Comparison of ENCODE assay signal across 29 cellular contexts in genomic region chr17:75542728-75543336, GRCh38. TPM values are rescaled to one million over a fixed set of nuclear protein-coding genes. Genes with fewer than 3 reads are reported as not detected.
DNase-seq lines count a peak whose midpoint lies in the region; TF ChIP-seq lines count a peak whose summit lies in the region.
"Had no signal": no experiment of that assay in that cellular context is flagged by ENCODE, and none has a peak within 500 bp of the region (broad histone marks: within the 10 kb centered on the region; RNA-seq: fewer than 3 reads in every experiment).

No MANE protein-coding gene starts in this region.

- no peaks in the 10 kb centered on the region for H3K27me3 ChIP-seq in Peyer's patch
- no peaks in the 10 kb centered on the region for H3K27me3 ChIP-seq in muscle layer of duodenum (ENCODE audit: low read depth, low read length)
- H3K27me3 ChIP-seq in stomach, result no peaks in the 10 kb centered on the region
- H3K27me3 ChIP-seq: ascending aorta, BLaER1, cardiac muscle cell, esophagus muscularis mucosa, heart left ventricle, neutrophil, sigmoid colon had no signal

- H3K27ac ChIP-seq in Peyer's patch (peak overlapping the region in 3 of 4 donors; percentile 61 to 82 (median 78)), muscle layer of duodenum (ENCODE audit: low read length) (peak overlapping the region; percentile 51), stomach (peak overlapping the region; percentile 26 to 69 (median 55))
- H3K27ac ChIP-seq: ascending aorta, BLaER1, cardiac muscle cell, coronary artery, esophagus muscularis mucosa, heart left ventricle, neutrophil, sigmoid colon, SJSA1 had no signal

- H3K4me3 ChIP-seq in Peyer's patch, result no peak overlapping the region
- no peak overlapping the region for H3K4me3 ChIP-seq in muscle layer of duodenum (ENCODE audit: low read depth in 1 of 2, low read length in 2 of 2)
- no peak overlapping the region for H3K4me3 ChIP-seq in stomach
- H3K4me3 ChIP-seq: ascending aorta, BLaER1, cardiac muscle cell, coronary artery, esophagus muscularis mucosa, heart left ventricle, lung, sigmoid colon, SJSA1 had no signal

- TF ChIP-seq EP300 in stomach (IDR thresholded peaks at IDR 0.05), result no peak

- DNase-seq in Peyer's patch (no peak), islet precursor cell (peak; percentile 62), stomach (no peak), putamen (ENCODE audit: low spot score) (no peak), dermis blood vessel endothelial cell (no peak), mucosa of gallbladder (ENCODE audit: low spot score) (no peak), KG1 (lab: John Stamatoyannopoulos, UW) (no peak)
- DNase-seq: activated B cell treated with CpG ODN at 0.5 μM for 24 hours; activated gamma-delta T cell treated with Interleukin-2 at 50 U/mL for 16 hours; activated T-cell treated with anti-CD3 and anti-CD28 coated beads, Interleukin-2, amount 50 U/mL, for 24 hours; foreskin fibroblast; HCEC 1CT; heart left ventricle; IMR-90; NCI-H146; NCI-H345; NCI-H69; sigmoid colon; stimulated activated CD4-positive, alpha-beta T cell treated with anti-CD3 and anti-CD28 coated beads, Interleukin-4, amount 100 ng/mL, for 24 hours; substantia nigra had no signal

- peaks cover 0 to 49% (median 0%) of the 10 kb centered on the region in 4 donors for H3K4me1 ChIP-seq in Peyer's patch
- no peaks in the 10 kb centered on the region for H3K4me1 ChIP-seq in muscle layer of duodenum (ENCODE audit: control insufficient read depth in 1 of 2, insufficient read depth in 2 of 2, low read length in 2 of 2)
- H3K4me1 ChIP-seq in stomach, result peaks cover 26 to 86% (median 60%) of the 10 kb centered on the region in 4 donors
- H3K4me1 ChIP-seq: ascending aorta, BLaER1, esophagus muscularis mucosa, heart left ventricle, sigmoid colon, SJSA1 had no signal

- H3K36me3 ChIP-seq in Peyer's patch, result peaks cover 0 to 22% (median 0%) of the 10 kb centered on the region in 3 donors
- H3K36me3 ChIP-seq in muscle layer of duodenum (ENCODE audit: control insufficient read depth in 1 of 2, insufficient read depth in 2 of 2, low read length in 2 of 2), result no peaks in the 10 kb centered on the region
- peaks cover 0 to 20% (median 3%) of the 10 kb centered on the region in 4 donors for H3K36me3 ChIP-seq in stomach
- H3K36me3 ChIP-seq: ascending aorta, cardiac muscle cell, esophagus muscularis mucosa, heart left ventricle, neutrophil, sigmoid colon, SJSA1 had no signal

- TF ChIP-seq CTCF in Peyer's patch (IDR thresholded peaks at IDR 0.05), result no peak
- TF ChIP-seq CTCF in stomach (IDR thresholded peaks at IDR 0.05), result no peak

- intact Hi-C loops in stomach (cut with DNase I; ENCODE audit: low total_unique reads), result no loop called here

- H3K9me3 ChIP-seq in Peyer's patch (no peaks in the 10 kb centered on the region), muscle layer of duodenum (ENCODE audit: control insufficient read depth in 1 of 2, low read length in 2 of 2) (no peaks in the 10 kb centered on the region), stomach (no peaks in the 10 kb centered on the region)
- H3K9me3 ChIP-seq: ascending aorta, BLaER1, esophagus muscularis mucosa, heart left ventricle, neutrophil, sigmoid colon, SJSA1 had no signal

- no peak for TF ChIP-seq POLR2A in Peyer's patch (IDR thresholded peaks at IDR 0.05)
- TF ChIP-seq POLR2A in stomach (IDR thresholded peaks at IDR 0.05), result no peak

- 45 to 76% (median 52%) methylated on average over 14 to 15 of the region's 15 CpGs for WGBS in stomach, 5 donors

RNA-seq across cellular contexts. Expression of gene LLGL2, which starts 17.3 kb away (rescaled TPM):
- total RNA-seq in Peyer's patch, result 100 to 1,000 TPM; 221 to 563 (median 300) TPM
- total RNA-seq in stomach, result 100 to 1,000 TPM in 4 of 5 donors, 10 to 100 TPM in 1; 72.3 to 565 (median 165) TPM
- 100 to 1,000 TPM; 144 to 199 (median 184) TPM for polyA plus RNA-seq in stomach
- total RNA-seq in dermis blood vessel endothelial cell, result 14.8 and 21.9 TPM in 2 replicates
- 477 TPM for total RNA-seq in mucosa of gallbladder

RNA-seq across cellular contexts. Expression of gene TSEN54, which starts 26.5 kb away (rescaled TPM):
- total RNA-seq in Peyer's patch (10 to 100 TPM; 47.9 to 89.5 (median 80.0) TPM), stomach (100 to 1,000 TPM in 2 of 5 donors, 10 to 100 TPM in 3; 13.2 to 219 (median 48.1) TPM), dermis blood vessel endothelial cell (14.5 and 16.8 TPM in 2 replicates), mucosa of gallbladder (158 TPM)
- polyA plus RNA-seq in stomach, result 10 to 100 TPM; 20.8 to 49.7 (median 36.2) TPM

RNA-seq across cellular contexts. Expression of gene CASKIN2, which starts 27.5 kb away (rescaled TPM):
- total RNA-seq in Peyer's patch, result 10 to 100 TPM; 12.4 to 24.0 (median 17.3) TPM
- total RNA-seq in stomach, result 10 to 100 TPM in 4 of 5 donors, 1 to 10 TPM in 1; 9.0 to 27.4 (median 15.6) TPM
- polyA plus RNA-seq in stomach, result 1 to 10 TPM; 5.4 to 9.3 (median 8.8) TPM
- total RNA-seq in dermis blood vessel endothelial cell, result 12.1 and 30.4 TPM in 2 replicates
- 74.7 TPM for total RNA-seq in mucosa of gallbladder

RNA-seq across cellular contexts. Expression of gene MYO15B, which starts 44.8 kb away (rescaled TPM):
- total RNA-seq in Peyer's patch (1,000 to 10,000 TPM in 3 of 4 donors, 100 to 1,000 TPM in 1; 552 to 2,671 (median 1,951) TPM), stomach (100 to 1,000 TPM; 138 to 515 (median 186) TPM), dermis blood vessel endothelial cell (7.5 and 28.4 TPM in 2 replicates), mucosa of gallbladder (434 TPM)
- 10 to 100 TPM; 67.7 to 82.3 (median 68.5) TPM for polyA plus RNA-seq in stomach
